ENCODE assay signal across 1 cellular context in genomic region chr3:125318497-125318847, GRCh38.
TF ChIP-seq lines count a peak whose summit lies in the region.

No MANE protein-coding gene starts in this region.

TF ChIP-seq in GM23338, 12 proteins besides CTCF, POLR2A, EP300 and RAD21 (continued from another document):
- TF ChIP-seq ETS1 (IDR thresholded peaks at IDR 0.05) (no peak), STAT1 (IDR thresholded peaks at IDR 0.05; ENCODE audit: unreplicated experiment) (no peak), POLR2AphosphoS5 (IDR thresholded peaks at IDR 0.05; ENCODE audit: low read depth) (no peak), JUNB (IDR thresholded peaks at IDR 0.05; ENCODE audit: unreplicated experiment) (no peak), CREB1 (CRISPR knock-in tag; IDR thresholded peaks at IDR 0.05; ENCODE audit: low read depth) (no peak), ZNF331 (CRISPR knock-in tag; IDR thresholded peaks at IDR 0.05; ENCODE audit: low read depth) (no peak), NANOG (IDR thresholded peaks at IDR 0.05; ENCODE audit: borderline replicate concordance) (no peak), ZNF114 (CRISPR knock-in tag; IDR thresholded peaks at IDR 0.05) (no peak)
- TF ChIP-seq, protein P1, sequence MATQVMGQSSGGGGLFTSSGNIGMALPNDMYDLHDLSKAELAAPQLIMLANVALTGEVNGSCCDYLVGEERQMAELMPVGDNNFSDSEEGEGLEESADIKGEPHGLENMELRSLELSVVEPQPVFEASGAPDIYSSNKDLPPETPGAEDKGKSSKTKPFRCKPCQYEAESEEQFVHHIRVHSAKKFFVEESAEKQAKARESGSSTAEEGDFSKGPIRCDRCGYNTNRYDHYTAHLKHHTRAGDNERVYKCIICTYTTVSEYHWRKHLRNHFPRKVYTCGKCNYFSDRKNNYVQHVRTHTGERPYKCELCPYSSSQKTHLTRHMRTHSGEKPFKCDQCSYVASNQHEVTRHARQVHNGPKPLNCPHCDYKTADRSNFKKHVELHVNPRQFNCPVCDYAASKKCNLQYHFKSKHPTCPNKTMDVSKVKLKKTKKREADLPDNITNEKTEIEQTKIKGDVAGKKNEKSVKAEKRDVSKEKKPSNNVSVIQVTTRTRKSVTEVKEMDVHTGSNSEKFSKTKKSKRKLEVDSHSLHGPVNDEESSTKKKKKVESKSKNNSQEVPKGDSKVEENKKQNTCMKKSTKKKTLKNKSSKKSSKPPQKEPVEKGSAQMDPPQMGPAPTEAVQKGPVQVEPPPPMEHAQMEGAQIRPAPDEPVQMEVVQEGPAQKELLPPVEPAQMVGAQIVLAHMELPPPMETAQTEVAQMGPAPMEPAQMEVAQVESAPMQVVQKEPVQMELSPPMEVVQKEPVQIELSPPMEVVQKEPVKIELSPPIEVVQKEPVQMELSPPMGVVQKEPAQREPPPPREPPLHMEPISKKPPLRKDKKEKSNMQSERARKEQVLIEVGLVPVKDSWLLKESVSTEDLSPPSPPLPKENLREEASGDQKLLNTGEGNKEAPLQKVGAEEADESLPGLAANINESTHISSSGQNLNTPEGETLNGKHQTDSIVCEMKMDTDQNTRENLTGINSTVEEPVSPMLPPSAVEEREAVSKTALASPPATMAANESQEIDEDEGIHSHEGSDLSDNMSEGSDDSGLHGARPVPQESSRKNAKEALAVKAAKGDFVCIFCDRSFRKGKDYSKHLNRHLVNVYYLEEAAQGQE (IDR thresholded peaks at IDR 0.05; ENCODE audit: unreplicated experiment) = no peak
TF ChIP-seq in GM23338: peak in this region for 0.
